Comparison of ENCODE assay signal across 7 cellular contexts in the genomic region with DNA sequence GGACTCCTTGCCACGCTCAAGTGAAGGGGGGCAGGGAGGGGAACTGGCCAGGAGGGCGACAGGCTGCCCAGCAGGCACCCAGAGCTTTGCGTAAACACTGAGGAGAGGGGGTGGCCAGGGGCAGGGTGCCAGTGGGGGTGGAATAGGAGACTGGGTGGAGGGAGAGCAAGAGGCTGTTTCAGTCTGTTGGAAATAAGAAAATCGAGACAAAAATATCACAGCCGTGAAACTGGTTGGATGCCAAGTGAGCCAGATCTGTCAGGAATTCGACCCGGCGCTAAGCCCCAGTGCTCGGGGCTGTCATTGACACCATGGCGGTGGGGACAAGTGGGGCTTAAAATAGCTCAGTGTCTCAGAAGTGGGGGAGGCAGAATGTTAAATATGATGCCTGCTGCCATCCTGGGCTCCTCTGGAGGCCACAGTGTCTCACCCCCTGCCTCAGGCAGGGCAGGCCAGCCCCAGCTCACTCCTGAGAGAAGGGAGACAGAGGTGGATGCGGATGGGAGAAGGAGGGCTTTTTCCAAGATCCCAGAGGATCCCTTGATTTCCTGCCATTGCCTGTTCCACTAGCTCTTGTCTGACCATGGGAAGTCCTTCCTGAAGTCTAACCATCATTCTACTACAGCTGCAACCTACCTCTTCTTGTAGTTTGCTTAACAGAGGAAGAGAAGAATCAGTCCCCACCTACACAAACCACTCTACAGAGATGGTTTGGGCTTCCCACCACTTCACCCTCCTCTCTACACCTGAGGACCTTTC. TPM values are rescaled to one million over a fixed set of nuclear protein-coding genes. Genes with fewer than 3 reads are reported as not detected.
A peak's percentile ranks its signal among the peaks of the same experiment; 100 is the strongest.
DNase-seq lines count a peak whose midpoint lies in the region; ATAC-seq and TF ChIP-seq lines count a peak whose summit lies in the region.
"Had no signal": no experiment of that assay in that cellular context is flagged by ENCODE, and none has a peak within 500 bp of the region (broad histone marks: within the 10 kb centered on the region; RNA-seq: fewer than 3 reads in every experiment).

No MANE protein-coding gene starts in this region.

- no peak overlapping the region for H3K4me3 Mint-ChIP-seq in activated CD4-positive, alpha-beta memory T cell treated with anti-CD3 and anti-CD28 coated beads, Interleukin-2, amount 10 ng/mL, durations not matched to agents 7 days and 5 days
- no peak overlapping the region for H3K4me3 Mint-ChIP-seq in activated CD4-positive, alpha-beta memory T cell treated with anti-CD3 and anti-CD28 coated beads for 36 hours

- H3K9me3 Mint-ChIP-seq in activated CD4-positive, alpha-beta memory T cell treated with anti-CD3 and anti-CD28 coated beads, Interleukin-2, amount 10 ng/mL, durations not matched to agents 7 days and 5 days: no peaks in the 10 kb centered on the region
- no peaks in the 10 kb centered on the region for H3K9me3 Mint-ChIP-seq in activated CD4-positive, alpha-beta memory T cell treated with anti-CD3 and anti-CD28 coated beads for 36 hours

- intact Hi-C loops in activated CD4-positive, alpha-beta memory T cell treated with anti-CD3 and anti-CD28 coated beads for 36 hours (cut with micrococcal nuclease): loop anchor here (2.0 kb wide), 1 partner anchor 19 kb away; no protein-coding TSS in a partner anchor

- ATAC-seq in HG02610 (IDR thresholded peaks at IDR 0.05; ENCODE audit: unreplicated experiment): no peak

- H3K4me1 Mint-ChIP-seq in activated CD4-positive, alpha-beta memory T cell treated with anti-CD3 and anti-CD28 coated beads, Interleukin-2, amount 10 ng/mL, durations not matched to agents 7 days and 5 days: peaks cover 56% of the 10 kb centered on the region
- H3K4me1 Mint-ChIP-seq in activated CD4-positive, alpha-beta memory T cell treated with anti-CD3 and anti-CD28 coated beads for 36 hours (ENCODE audit: low read depth): peaks cover 59% of the 10 kb centered on the region

- H3K36me3 Mint-ChIP-seq in activated CD4-positive, alpha-beta memory T cell treated with anti-CD3 and anti-CD28 coated beads, Interleukin-2, amount 10 ng/mL, durations not matched to agents 7 days and 5 days (ENCODE audit: low read depth): peaks cover 4% of the 10 kb centered on the region
- H3K36me3 Mint-ChIP-seq in activated CD4-positive, alpha-beta memory T cell treated with anti-CD3 and anti-CD28 coated beads for 36 hours: peaks cover 2% of the 10 kb centered on the region

- no peak for DNase-seq in activated CD4-positive, alpha-beta memory T cell treated with anti-CD3 and anti-CD28 coated beads, Interleukin-2, amount 10 ng/mL, durations not matched to agents 7 days and 5 days
- no peak for DNase-seq in activated CD4-positive, alpha-beta memory T cell treated with anti-CD3 and anti-CD28 coated beads for 36 hours
- DNase-seq in cardiac muscle cell (ENCODE audit: low read depth in 1 of 2, low spot score in 1 of 2) (peak in 1 of 2 donors; percentile 95), middle frontal gyrus (ENCODE audit: extremely low spot score, low spot score) (no peak)

- H3K27ac ChIP-seq in cardiac muscle cell (peak overlapping the region; percentile 98), temporal lobe (ENCODE audit: low read depth, low read length) (peak overlapping the region; percentile 54)

- no peaks in the 10 kb centered on the region for H3K27me3 ChIP-seq in cardiac muscle cell

- CTCF ChIA-PET in activated CD4-positive, alpha-beta memory T cell treated with anti-CD3 and anti-CD28 coated beads, Interleukin-2, amount 10 ng/mL, durations not matched to agents 7 days and 5 days (lab: Charles Lee): interaction anchor here (0.6 to 1.8 kb wide), 4 partner anchors 9 to 285 kb away, joined by 3 to 8 read pairs (median 4); a partner anchor contains a TSS
- CTCF ChIA-PET in activated CD4-positive, alpha-beta memory T cell treated with anti-CD3 and anti-CD28 coated beads for 36 hours (lab: Charles Lee): interaction anchor here (1.3 to 4.3 kb wide), 5 partner anchors 9 to 184 kb away, joined by 3 to 19 read pairs (median 4); a partner anchor contains a TSS

- H3K9me3 ChIP-seq in cardiac muscle cell (ENCODE audit: low read depth): no peaks in the 10 kb centered on the region

- no peak overlapping the region for H3K4me3 ChIP-seq in cardiac muscle cell
- H3K4me3 ChIP-seq: skin epidermis had no signal

- peak overlapping the region; percentile 28 for H3K27ac Mint-ChIP-seq in activated CD4-positive, alpha-beta memory T cell treated with anti-CD3 and anti-CD28 coated beads, Interleukin-2, amount 10 ng/mL, durations not matched to agents 7 days and 5 days
- no peak overlapping the region for H3K27ac Mint-ChIP-seq in activated CD4-positive, alpha-beta memory T cell treated with anti-CD3 and anti-CD28 coated beads for 36 hours

- no peaks in the 10 kb centered on the region for H3K27me3 Mint-ChIP-seq in activated CD4-positive, alpha-beta memory T cell treated with anti-CD3 and anti-CD28 coated beads, Interleukin-2, amount 10 ng/mL, durations not matched to agents 7 days and 5 days
- no peaks in the 10 kb centered on the region for H3K27me3 Mint-ChIP-seq in activated CD4-positive, alpha-beta memory T cell treated with anti-CD3 and anti-CD28 coated beads for 36 hours

- no peak for TF ChIP-seq CTCF in cardiac muscle cell (IDR thresholded peaks at IDR 0.05; ENCODE audit: low read depth, low read length)

- H3K36me3 ChIP-seq in cardiac muscle cell: no peaks in the 10 kb centered on the region

- peaks cover 57% of the 10 kb centered on the region for H3K4me1 ChIP-seq in cardiac muscle cell (ENCODE audit: low read depth)

- POLR2A ChIA-PET in activated CD4-positive, alpha-beta memory T cell treated with anti-CD3 and anti-CD28 coated beads, Interleukin-2, amount 10 ng/mL, durations not matched to agents 7 days and 5 days (lab: Charles Lee): interaction anchor here (0.7 to 8.8 kb wide), 4 partner anchors 11 to 242 kb away, joined by 3 to 71 read pairs (median 8); a partner anchor contains a TSS
- POLR2A ChIA-PET in activated CD4-positive, alpha-beta memory T cell treated with anti-CD3 and anti-CD28 coated beads for 36 hours (lab: Charles Lee): interaction anchor here (1.1 to 1.6 kb wide), 2 partner anchors 10 to 13 kb away, joined by 3 to 8 read pairs; a partner anchor contains a TSS

RNA-seq across cellular contexts. Expression of a gene that starts 9.5 kb away (rescaled TPM):
- not detected for total RNA-seq in activated CD4-positive, alpha-beta memory T cell treated with anti-CD3 and anti-CD28 coated beads, Interleukin-2, amount 10 ng/mL, durations not matched to agents 7 days and 5 days
- not detected for total RNA-seq in activated CD4-positive, alpha-beta memory T cell treated with anti-CD3 and anti-CD28 coated beads for 36 hours
- total RNA-seq in cardiac muscle cell (21.0 and 27.2 TPM in 2 replicates), temporal lobe (2.0 TPM)
- polyA plus RNA-seq in cardiac muscle cell: 11.9 and 14.7 TPM in 2 replicates

RNA-seq across cellular contexts. Expression of a gene that starts 10.1 kb away (rescaled TPM):
- 10 to 100 TPM; 14.0 to 14.2 TPM for total RNA-seq in activated CD4-positive, alpha-beta memory T cell treated with anti-CD3 and anti-CD28 coated beads, Interleukin-2, amount 10 ng/mL, durations not matched to agents 7 days and 5 days
- total RNA-seq in activated CD4-positive, alpha-beta memory T cell treated with anti-CD3 and anti-CD28 coated beads for 36 hours: 1 to 10 TPM; 8.3 to 8.6 TPM
- total RNA-seq in cardiac muscle cell (22.5 and 34.2 TPM in 2 replicates), temporal lobe (7.9 TPM)
- polyA plus RNA-seq in cardiac muscle cell: 29.7 and 31.3 TPM in 2 replicates

RNA-seq across cellular contexts. Expression of a gene that starts 12.6 kb away (rescaled TPM):
- 1 to 10 TPM; 1.3 to 1.5 TPM for total RNA-seq in activated CD4-positive, alpha-beta memory T cell treated with anti-CD3 and anti-CD28 coated beads, Interleukin-2, amount 10 ng/mL, durations not matched to agents 7 days and 5 days
- total RNA-seq in activated CD4-positive, alpha-beta memory T cell treated with anti-CD3 and anti-CD28 coated beads for 36 hours: under 1 TPM; 0.80 to 0.90 TPM
- total RNA-seq in cardiac muscle cell (61.5 and 79.1 TPM in 2 replicates), temporal lobe (1.5 TPM)
- 105 and 133 TPM in 2 replicates for polyA plus RNA-seq in cardiac muscle cell

RNA-seq across cellular contexts. Expression of a gene that starts 22.1 kb away (rescaled TPM):
- 1 to 10 TPM; 5.1 to 6.0 TPM for total RNA-seq in activated CD4-positive, alpha-beta memory T cell treated with anti-CD3 and anti-CD28 coated beads, Interleukin-2, amount 10 ng/mL, durations not matched to agents 7 days and 5 days
- total RNA-seq in activated CD4-positive, alpha-beta memory T cell treated with anti-CD3 and anti-CD28 coated beads for 36 hours: 1 to 10 TPM; 5.9 to 6.3 TPM
- total RNA-seq in cardiac muscle cell (293 and 310 TPM in 2 replicates), temporal lobe (12.8 TPM)
- 194 and 235 TPM in 2 replicates for polyA plus RNA-seq in cardiac muscle cell

RNA-seq across cellular contexts. Expression of a gene that starts 40.8 kb away (rescaled TPM):
- 10 to 100 TPM; 72.0 to 73.7 TPM for total RNA-seq in activated CD4-positive, alpha-beta memory T cell treated with anti-CD3 and anti-CD28 coated beads, Interleukin-2, amount 10 ng/mL, durations not matched to agents 7 days and 5 days
- 10 to 100 TPM; 53.6 to 60.3 TPM for total RNA-seq in activated CD4-positive, alpha-beta memory T cell treated with anti-CD3 and anti-CD28 coated beads for 36 hours
- total RNA-seq in cardiac muscle cell (67.1 and 84.1 TPM in 2 replicates), temporal lobe (19.9 TPM)
- polyA plus RNA-seq in cardiac muscle cell: 47.9 and 62.6 TPM in 2 replicates

Comparison
In these comparisons a context has a peak if more than half of its experiments do, and no peak if none do; other contexts are left out.
1. RNA of a gene that starts 12.6 kb away (total RNA-seq): 61.5 to 79.1 TPM in cardiac muscle cell; 1.3 to 1.5 TPM in activated CD4-positive, alpha-beta memory T cell treated with anti-CD3 and anti-CD28 coated beads, Interleukin-2, amount 10 ng/mL, durations not matched to agents 7 days and 5 days, 1.5 TPM in temporal lobe (single experiment) and 0.80 to 0.90 TPM in activated CD4-positive, alpha-beta memory T cell treated with anti-CD3 and anti-CD28 coated beads for 36 hours; every median in the first group is over 10 times any median in the second.